1 cellular context compared by ENCODE assay signal in genomic region chr19:45305421-45305820, GRCh38.
A peak's percentile ranks its signal among the peaks of the same experiment; 100 is the strongest.
TF ChIP-seq lines count a peak whose summit lies in the region.

No MANE protein-coding gene starts in this region.

TF ChIP-seq in HepG2, 621 proteins besides CTCF, POLR2A, EP300 and RAD21:
- TF ChIP-seq SAFB2 (CRISPR knock-in tag; IDR thresholded peaks at IDR 0.05; ENCODE audit: borderline replicate concordance, low read depth) (no peak), ZNF652 (CRISPR knock-in tag; IDR thresholded peaks at IDR 0.05; ENCODE audit: borderline replicate concordance, low read depth) (peak; percentile 75), PATZ1 (CRISPR knock-in tag; IDR thresholded peaks at IDR 0.05) (no peak), NFYC (CRISPR knock-in tag; IDR thresholded peaks at IDR 0.05) (peak; percentile 72), NFYB (CRISPR knock-in tag; IDR thresholded peaks at IDR 0.05) (peak; percentile 65; the same call in 1 of the 2 replicates), ZBTB44 (CRISPR knock-in tag; IDR thresholded peaks at IDR 0.05) (no peak), MIER2 (CRISPR knock-in tag; IDR thresholded peaks at IDR 0.05) (no peak), PBX2 (CRISPR knock-in tag; IDR thresholded peaks at IDR 0.05) (peak; percentile 84), SP2 (CRISPR knock-in tag; IDR thresholded peaks at IDR 0.05) (peak; percentile 73), ZNF205 (CRISPR knock-in tag; IDR thresholded peaks at IDR 0.05) (no peak), ZBTB8A (CRISPR knock-in tag; IDR thresholded peaks at IDR 0.05; ENCODE audit: borderline replicate concordance, low read depth) (no peak), SMARCC2 (IDR thresholded peaks at IDR 0.05) (no peak)
